In genomic region chr2:238873841-238874240, GRCh38 we compare ENCODE assay signal across 25 cellular contexts. TPM values are rescaled to one million over a fixed set of nuclear protein-coding genes. Genes with fewer than 3 reads are reported as not detected.
"Had no signal": no experiment of that assay in that cellular context is flagged by ENCODE, and none has a peak within 500 bp of the region (broad histone marks: within the 10 kb centered on the region; RNA-seq: fewer than 3 reads in every experiment).

No MANE protein-coding gene starts in this region.

- H3K4me1 Mint-ChIP-seq: activated CD4-positive, alpha-beta T cell treated with anti-CD3 and anti-CD28 coated beads, Interleukin-2, amount 10 ng/mL, durations not matched to agents 24 days and 14 days; WTC11 had no signal

- H3K27ac Mint-ChIP-seq: activated CD4-positive, alpha-beta T cell treated with anti-CD3 and anti-CD28 coated beads, Interleukin-2, amount 10 ng/mL, durations not matched to agents 24 days and 14 days; activated CD8-positive, alpha-beta memory T cell treated with anti-CD3 and anti-CD28 coated beads, Interleukin-2, amount 10 ng/mL, durations not matched to agents 7 days and 5 days; activated naive CD8-positive, alpha-beta T cell; activated T-cell treated with anti-CD3 and anti-CD28 coated beads, Interleukin-2, amount 50 U/mL, for 24 hours; activated T-helper 1 cell treated with anti-CD3 and anti-CD28 coated beads, Interleukin-12 subunit alpha, Interleukin-12 subunit beta, Interleukin-2, Interleukin-4 antibody, amounts not matched to agents 30 ng/mL and 10 ng/mL and 1 ng/mL, durations not matched to agents 14 hours and 24 hours and 36 hours; T-helper 1 cell treated with Interleukin-12 subunit alpha and Interleukin-12 subunit beta and Interleukin-4 antibody, amounts not matched to agents 30 μg/mL and 1 μg/mL, for 36 hours; WTC11 had no signal

- H3K36me3 ChIP-seq: brain microvascular endothelial cell had no signal

- H3K36me3 Mint-ChIP-seq: activated naive CD8-positive, alpha-beta T cell; WTC11 had no signal

- DNase-seq: activated CD4-positive, alpha-beta T cell treated with anti-CD3 and anti-CD28 coated beads for 1 hour; activated CD4-positive, alpha-beta T cell treated with anti-CD3 and anti-CD28 coated beads, Interleukin-2, amount 10 ng/mL, durations not matched to agents 24 days and 14 days; activated CD4-positive, alpha-beta T cell treated with anti-CD3 and anti-CD28 coated beads, Interleukin-2, amount 50 U/mL, for 48 hours; activated CD8-positive, alpha-beta memory T cell treated with anti-CD3 and anti-CD28 coated beads, Interleukin-2, amount 10 ng/mL, durations not matched to agents 7 days and 5 days; activated effector memory CD4-positive, alpha-beta T cell treated with Interleukin-2 at 50 U/mL for 16 hours; activated naive CD4-positive, alpha-beta T cell; activated T-cell treated with anti-CD3 and anti-CD28 coated beads, Interleukin-2, amount 50 U/mL, for 24 hours; brain microvascular endothelial cell; MG63; NCI-H1105; NCI-H1436; NCI-H187; NCI-H2081; NCI-H510A treated with DMSO at 0.1 percent for 48 hours; NCI-H69; NK-92 treated with Interleukin-12 subunit alpha and Interleukin-12 subunit beta, amount 100 ng/mL, for 24 hours; OCI-M1; RPMI8226; SHP77 treated with DMSO at 0.1 percent for 48 hours had no signal

- H3K27me3 ChIP-seq: brain microvascular endothelial cell, MG63 had no signal

- H3K9me3 ChIP-seq: MG63 had no signal

- H3K9me3 Mint-ChIP-seq: activated T-helper 1 cell treated with anti-CD3 and anti-CD28 coated beads, Interleukin-12 subunit alpha, Interleukin-12 subunit beta, Interleukin-2, Interleukin-4 antibody, amounts not matched to agents 30 ng/mL and 10 ng/mL and 1 ng/mL, durations not matched to agents 14 hours and 24 hours and 36 hours; T-helper 1 cell treated with Interleukin-12 subunit alpha and Interleukin-12 subunit beta and Interleukin-4 antibody, amounts not matched to agents 30 μg/mL and 1 μg/mL, for 36 hours; WTC11 had no signal

- H3K27ac ChIP-seq: brain microvascular endothelial cell had no signal

- H3K4me3 ChIP-seq: MG63 had no signal

- H3K4me3 Mint-ChIP-seq: activated CD4-positive, alpha-beta T cell treated with anti-CD3 and anti-CD28 coated beads, Interleukin-2, amount 10 ng/mL, durations not matched to agents 24 days and 14 days; activated CD8-positive, alpha-beta memory T cell treated with anti-CD3 and anti-CD28 coated beads, Interleukin-2, amount 10 ng/mL, durations not matched to agents 7 days and 5 days; activated naive CD8-positive, alpha-beta T cell; activated T-cell treated with anti-CD3 and anti-CD28 coated beads, Interleukin-2, amount 50 U/mL, for 24 hours; activated T-helper 1 cell treated with anti-CD3 and anti-CD28 coated beads, Interleukin-12 subunit alpha, Interleukin-12 subunit beta, Interleukin-2, Interleukin-4 antibody, amounts not matched to agents 30 ng/mL and 10 ng/mL and 1 ng/mL, durations not matched to agents 14 hours and 24 hours and 36 hours; T-helper 1 cell treated with Interleukin-12 subunit alpha and Interleukin-12 subunit beta and Interleukin-4 antibody, amounts not matched to agents 30 μg/mL and 1 μg/mL, for 36 hours; WTC11 had no signal

- ATAC-seq: activated CD8-positive, alpha-beta memory T cell treated with anti-CD3 and anti-CD28 coated beads, Interleukin-2, amount 10 ng/mL, durations not matched to agents 7 days and 5 days; Panc1; WTC11 had no signal

- H3K27me3 Mint-ChIP-seq: activated CD4-positive, alpha-beta T cell treated with anti-CD3 and anti-CD28 coated beads, Interleukin-2, amount 10 ng/mL, durations not matched to agents 24 days and 14 days had no signal

RNA-seq across cellular contexts. Expression of gene TWIST2, which starts 26.0 kb away (rescaled TPM):
- total RNA-seq: activated CD4-positive, alpha-beta T cell treated with anti-CD3 and anti-CD28 coated beads, Interleukin-2, amount 10 ng/mL, durations not matched to agents 24 days and 14 days; activated CD8-positive, alpha-beta memory T cell treated with anti-CD3 and anti-CD28 coated beads, Interleukin-2, amount 10 ng/mL, durations not matched to agents 7 days and 5 days; activated T-helper 1 cell treated with anti-CD3 and anti-CD28 coated beads, Interleukin-12 subunit alpha, Interleukin-12 subunit beta, Interleukin-2, Interleukin-4 antibody, amounts not matched to agents 30 ng/mL and 10 ng/mL and 1 ng/mL, durations not matched to agents 14 hours and 24 hours and 36 hours; SK-MEL-5 had no signal
